8 cellular contexts compared by ENCODE assay signal in genomic region chr12:6322969-6323339, GRCh38. TPM values are rescaled to one million over a fixed set of nuclear protein-coding genes. Genes with fewer than 3 reads are reported as not detected.
A peak's percentile ranks its signal among the peaks of the same experiment; 100 is the strongest.
DNase-seq lines count a peak whose midpoint lies in the region; ATAC-seq, FAIRE-seq and TF ChIP-seq lines count a peak whose summit lies in the region.

No MANE protein-coding gene starts in this region.

- H3K36me3 ChIP-seq in keratinocyte (ENCODE audit: control insufficient read depth in 2 of 2, extremely low read depth in 1 of 2, insufficient read depth in 2 of 2, low read length in 2 of 2): peaks cover 11 to 13% of the 10 kb centered on the region in 2 experiments
- peaks cover under 1 to 21% (median 9%) of the 10 kb centered on the region in 4 donors for H3K36me3 ChIP-seq in upper lobe of left lung

- ATAC-seq in upper lobe of left lung (ENCODE audit: low FRiP score in 2 of 2): no peak

- peaks cover 2% of the 10 kb centered on the region for H3K79me2 ChIP-seq in keratinocyte (ENCODE audit: control insufficient read depth, insufficient read depth, low read length)

- H3K9me3 Mint-ChIP-seq in activated naive CD4-positive, alpha-beta T cell treated with anti-CD3 and anti-CD28 coated beads, Interleukin-2, amount 10 ng/mL, durations not matched to agents 7 days and 5 days: no peaks in the 10 kb centered on the region

- peaks cover 2% of the 10 kb centered on the region for H4K20me1 ChIP-seq in keratinocyte (ENCODE audit: control insufficient read depth, extremely low read depth, insufficient read depth, low read length)

- peaks cover 15% of the 10 kb centered on the region for H3K27me3 Mint-ChIP-seq in activated naive CD4-positive, alpha-beta T cell treated with anti-CD3 and anti-CD28 coated beads, Interleukin-2, amount 10 ng/mL, durations not matched to agents 7 days and 5 days

- H2AFZ ChIP-seq in keratinocyte (ENCODE audit: control insufficient read depth, low read length): no peak overlapping the region

- H3K27ac ChIP-seq in RWPE1: peak overlapping the region; percentile 56
- H3K27ac ChIP-seq in keratinocyte (ENCODE audit: control insufficient read depth, insufficient read depth, low read length): peak overlapping the region; percentile 34
- H3K27ac ChIP-seq in upper lobe of left lung: peak overlapping the region; percentile 81 to 85 (median 83)

- H3K9me3 ChIP-seq in keratinocyte (ENCODE audit: control insufficient read depth, low read depth, low read length) (no peaks in the 10 kb centered on the region), upper lobe of left lung (no peaks in the 10 kb centered on the region)

- dilution Hi-C loops in keratinocyte (cut with MboI; ENCODE audit: extremely low pct_ligation_motif_present, low sequenced_read_pairs): no loop called here

- H3K36me3 Mint-ChIP-seq in activated naive CD4-positive, alpha-beta T cell treated with anti-CD3 and anti-CD28 coated beads, Interleukin-2, amount 10 ng/mL, durations not matched to agents 7 days and 5 days: peaks cover 8% of the 10 kb centered on the region

- no peak for DNase-seq in activated naive CD4-positive, alpha-beta T cell treated with anti-CD3 and anti-CD28 coated beads, Interleukin-2, amount 10 ng/mL, durations not matched to agents 7 days and 5 days
- no peak for DNase-seq in activated naive CD4-positive, alpha-beta T cell treated with anti-CD3 and anti-CD28 coated beads, Interleukin-2, amount 50 U/mL, for 16 hours
- DNase-seq in RWPE1 (ENCODE audit: low spot score) (no peak), keratinocyte (ENCODE audit: low read depth, low spot score) (no peak), upper lobe of left lung (no peak), NCI-H1436 (lab: John Stamatoyannopoulos, UW) (no peak), A172 (ENCODE audit: low spot score) (no peak), middle frontal gyrus (ENCODE audit: extremely low spot score, low spot score) (no peak)

- H3K4me2 ChIP-seq in keratinocyte (ENCODE audit: control insufficient read depth, extremely low read depth, insufficient read depth, low read depth, low read length): no peak overlapping the region

- no peak for TF ChIP-seq EP300 in upper lobe of left lung (IDR thresholded peaks at IDR 0.05)

- H3K9me1 ChIP-seq in keratinocyte (ENCODE audit: control insufficient read depth, extremely low read depth, insufficient read depth, low read length): no peaks in the 10 kb centered on the region

- no peak for TF ChIP-seq CTCF in RWPE1 (conservative IDR thresholded peaks at IDR 0.05; ENCODE audit: low read depth)
- no peak for TF ChIP-seq CTCF in keratinocyte (optimal IDR thresholded peaks at IDR 0.05 in 1 of 3, IDR thresholded peaks at IDR 0.05 in 1 of 3, conservative IDR thresholded peaks at IDR 0.05 in 1 of 3; ENCODE audit: extremely low read depth in 1 of 3, insufficient read depth in 2 of 3, low read length in 3 of 3)
- TF ChIP-seq CTCF in upper lobe of left lung (IDR thresholded peaks at IDR 0.05): no peak

- no peak overlapping the region for H3K4me3 Mint-ChIP-seq in activated naive CD4-positive, alpha-beta T cell treated with anti-CD3 and anti-CD28 coated beads, Interleukin-2, amount 10 ng/mL, durations not matched to agents 7 days and 5 days

- CTCF ChIA-PET in activated naive CD4-positive, alpha-beta T cell treated with anti-CD3 and anti-CD28 coated beads, Interleukin-2, amount 10 ng/mL, durations not matched to agents 7 days and 5 days (lab: Charles Lee): interaction anchor here (0.9 to 2.2 kb wide), 11 partner anchors 9 to 147 kb away, joined by 3 to 19 read pairs (median 8); partner anchors contain the start of gene VAMP1
- CTCF ChIA-PET in RWPE1 (lab: Yijun Ruan, JAX): interaction anchor here (0.6 to 1.2 kb wide), 5 partner anchors 10 to 75 kb away, joined by 3 to 5 read pairs (median 3); no protein-coding TSS in a partner anchor

- H3K4me3 ChIP-seq in keratinocyte (ENCODE audit: control insufficient read depth in 2 of 3, extremely low read depth in 1 of 3, insufficient read depth in 2 of 3, low read depth in 1 of 3, low read length in 3 of 3) (no peak overlapping the region), upper lobe of left lung (no peak overlapping the region)

- H3K4me1 ChIP-seq in keratinocyte (ENCODE audit: control insufficient read depth, extremely low read depth, insufficient read depth, low read length) (peaks cover 18% of the 10 kb centered on the region), upper lobe of left lung (peaks cover 58 to 64% (median 61%) of the 10 kb centered on the region in 4 donors)

- no peak for FAIRE-seq in keratinocyte (lab: Jason Lieb, UNC)

- H3K4me1 Mint-ChIP-seq in activated naive CD4-positive, alpha-beta T cell treated with anti-CD3 and anti-CD28 coated beads, Interleukin-2, amount 10 ng/mL, durations not matched to agents 7 days and 5 days: peaks cover 46% of the 10 kb centered on the region

- POLR2A ChIA-PET in RWPE1 (lab: Yijun Ruan, JAX; ENCODE audit: low non-redundant PET): no interaction called here

- peak overlapping the region; percentile 80 for H3K27ac Mint-ChIP-seq in activated naive CD4-positive, alpha-beta T cell treated with anti-CD3 and anti-CD28 coated beads, Interleukin-2, amount 10 ng/mL, durations not matched to agents 7 days and 5 days

- TF ChIP-seq POLR2A in upper lobe of left lung (IDR thresholded peaks at IDR 0.05): no peak

- no peak overlapping the region for H3K9ac ChIP-seq in keratinocyte (ENCODE audit: control insufficient read depth, extremely low read depth, insufficient read depth, low read length)

- 16 to 32% methylated on average over 2 of the region's 2 CpGs for WGBS in upper lobe of left lung, 2 donors

- H3K27me3 ChIP-seq in keratinocyte (ENCODE audit: control insufficient read depth, extremely low read depth, insufficient read depth, low read length): no peaks in the 10 kb centered on the region
- no peaks in the 10 kb centered on the region for H3K27me3 ChIP-seq in upper lobe of left lung

RNA-seq across cellular contexts. Expression of gene PLEKHG6, which starts 12.5 kb away (rescaled TPM):
- polyA plus RNA-seq in keratinocyte: 0.74 to 1.9 TPM (median 0.81 TPM) in 3 replicates
- 2.2 TPM for polyA plus RNA-seq in keratinocyte (2011; ENCODE audit: low read depth)
- polyA plus RNA-seq in keratinocyte (2011; cell fraction: cytosol; rRNA removed): 1.8 and 3.2 TPM in 2 replicates
- 3.3 and 9.0 TPM in 2 replicates for polyA plus RNA-seq in keratinocyte (2011; cell fraction: nucleus; rRNA removed)
- 1.7 and 9.6 TPM in 2 replicates for polyA plus RNA-seq in keratinocyte (2012; ENCODE audit: low replicate concordance)
- polyA minus RNA-seq in keratinocyte: 1.2 to 5.2 TPM (median 4.6 TPM) in 3 replicates
- 5.6 TPM for polyA minus RNA-seq in keratinocyte (2011; cell fraction: cytosol; rRNA and poly(A)+ RNA removed)
- 1.5 and 2.1 TPM in 2 replicates for polyA minus RNA-seq in keratinocyte (2011; cell fraction: nucleus; rRNA and poly(A)+ RNA removed)
- 1 to 10 TPM in 5 of 6 donors, not detected in 1; 1.1 to 4.8 (median 2.1) TPM for total RNA-seq in upper lobe of left lung
- not detected in 2 replicates for total RNA-seq in A172 (2014; rRNA removed; shearing (Covaris generic))

RNA-seq across cellular contexts. Expression of gene TNFRSF1A, which starts 18.9 kb away (rescaled TPM):
- polyA plus RNA-seq in keratinocyte: 54.0 to 157 TPM (median 101 TPM) in 3 replicates
- polyA plus RNA-seq in keratinocyte (2011; ENCODE audit: low read depth): 24.9 TPM
- polyA plus RNA-seq in keratinocyte (2011; cell fraction: cytosol; rRNA removed): 87.5 and 120 TPM in 2 replicates
- 212 and 216 TPM in 2 replicates for polyA plus RNA-seq in keratinocyte (2011; cell fraction: nucleus; rRNA removed)
- polyA plus RNA-seq in keratinocyte (2012; ENCODE audit: low replicate concordance): 88.6 and 105 TPM in 2 replicates
- 62.7 to 254 TPM (median 79.8 TPM) in 3 replicates for polyA minus RNA-seq in keratinocyte
- polyA minus RNA-seq in keratinocyte (2011; cell fraction: cytosol; rRNA and poly(A)+ RNA removed): 106 TPM
- 109 and 203 TPM in 2 replicates for polyA minus RNA-seq in keratinocyte (2011; cell fraction: nucleus; rRNA and poly(A)+ RNA removed)
- 100 to 1,000 TPM; 140 to 425 (median 202) TPM for total RNA-seq in upper lobe of left lung
- 121 and 172 TPM in 2 replicates for total RNA-seq in A172 (2014; rRNA removed; shearing (Covaris generic))

RNA-seq across cellular contexts. Expression of gene SCNN1A, which starts 52.4 kb away (rescaled TPM):
- 3.8 to 13.2 TPM (median 11.1 TPM) in 3 replicates for polyA plus RNA-seq in keratinocyte
- polyA plus RNA-seq in keratinocyte (2011; ENCODE audit: low read depth): 21.9 TPM
- 4.1 and 4.5 TPM in 2 replicates for polyA plus RNA-seq in keratinocyte (2011; cell fraction: cytosol; rRNA removed)
- 20.5 and 22.3 TPM in 2 replicates for polyA plus RNA-seq in keratinocyte (2011; cell fraction: nucleus; rRNA removed)
- polyA plus RNA-seq in keratinocyte (2012; ENCODE audit: low replicate concordance): 12.9 and 30.9 TPM in 2 replicates
- 9.3 to 37.2 TPM (median 15.6 TPM) in 3 replicates for polyA minus RNA-seq in keratinocyte
- polyA minus RNA-seq in keratinocyte (2011; cell fraction: cytosol; rRNA and poly(A)+ RNA removed): 5.0 TPM
- polyA minus RNA-seq in keratinocyte (2011; cell fraction: nucleus; rRNA and poly(A)+ RNA removed): 7.4 and 9.9 TPM in 2 replicates
- 100 to 1,000 TPM; 153 to 594 (median 346) TPM for total RNA-seq in upper lobe of left lung
- total RNA-seq in A172 (2014; rRNA removed; shearing (Covaris generic)): 0.07 and 2.9 TPM in 2 replicates

Comparison
In these comparisons a context has a peak if more than half of its experiments do, and no peak if none do; other contexts are left out.
1. RNA of gene SCNN1A, which starts 52.4 kb away (total RNA-seq): 153 to 594 TPM in upper lobe of left lung; 0.07 to 2.9 TPM in A172; every median in the first group is over 10 times any median in the second.
2. Peak in every context shown above with its lines, with median percentiles within 50 percentile points of each other: H3K27ac ChIP-seq.